In genomic region chr5:175695161-175696126, GRCh38 we compare ENCODE assay signal across 10 cellular contexts. TPM values are rescaled to one million over a fixed set of nuclear protein-coding genes. Genes with fewer than 3 reads are reported as not detected.
DNase-seq lines count a peak whose midpoint lies in the region; ATAC-seq and TF ChIP-seq lines count a peak whose summit lies in the region.
"Had no signal": no experiment of that assay in that cellular context is flagged by ENCODE, and none has a peak within 500 bp of the region (broad histone marks: within the 10 kb centered on the region; RNA-seq: fewer than 3 reads in every experiment).

No MANE protein-coding gene starts in this region.

- H3K36me3 ChIP-seq in parathyroid adenoma (ENCODE audit: control insufficient read depth, insufficient read depth, low read length) = no peaks in the 10 kb centered on the region

- peaks cover 61% of the 10 kb centered on the region for H3K4me1 Mint-ChIP-seq in CD4-positive, alpha-beta T cell (ENCODE audit: low read depth)

- H3K9me3 ChIP-seq in CD4-positive, alpha-beta T cell (ENCODE audit: control insufficient read depth, low read length) = no peaks in the 10 kb centered on the region
- H3K9me3 ChIP-seq in parathyroid adenoma (ENCODE audit: control insufficient read depth, low read length) = no peaks in the 10 kb centered on the region

- no peak for DNase-seq in CD4-positive, alpha-beta T cell
- DNase-seq in NB4 (ENCODE audit: low read depth) = peak; percentile 21
- DNase-seq in Right ventricle myocardium inferior (ENCODE audit: missing footprints) = no peak
- DNase-seq in DMS 273 treated with DMSO at 0.1 percent for 48 hours (lab: John Stamatoyannopoulos, UW) = no peak
- no peak for DNase-seq in NAMALWA (ENCODE audit: low spot score)
- DNase-seq in D341Med (ENCODE audit: low spot score) = no peak
- DNase-seq: naive B cell had no signal

- H3K27ac ChIP-seq in CD4-positive, alpha-beta T cell (ENCODE audit: low read depth, low read length) = no peak overlapping the region
- H3K27ac ChIP-seq in parathyroid adenoma = no peak overlapping the region

- no peaks in the 10 kb centered on the region for H3K79me2 ChIP-seq in parathyroid adenoma

- peak overlapping the region; percentile 61 for H3K27ac Mint-ChIP-seq in CD4-positive, alpha-beta T cell

- no peak for TF ChIP-seq CTCF in CD4-positive, alpha-beta T cell (IDR thresholded peaks at IDR 0.05)
- TF ChIP-seq CTCF in NB4 (IDR thresholded peaks at IDR 0.05; ENCODE audit: low read depth, low read length) = no peak
- TF ChIP-seq CTCF in parathyroid adenoma (IDR thresholded peaks at IDR 0.05) = no peak

- H3K4me3 Mint-ChIP-seq in CD4-positive, alpha-beta T cell = no peak overlapping the region
- H3K4me3 Mint-ChIP-seq: naive B cell had no signal

- H3K27me3 ChIP-seq in CD4-positive, alpha-beta T cell (ENCODE audit: control insufficient read depth, insufficient read depth, low read length) = no peaks in the 10 kb centered on the region
- no peaks in the 10 kb centered on the region for H3K27me3 ChIP-seq in parathyroid adenoma (ENCODE audit: control insufficient read depth, insufficient read depth, low read length)

- H2AFZ ChIP-seq in parathyroid adenoma = no peak overlapping the region

- POLR2A ChIA-PET in CD4-positive, alpha-beta T cell (lab: Charles Lee) = no interaction called here

- peaks cover 34% of the 10 kb centered on the region for H3K36me3 Mint-ChIP-seq in CD4-positive, alpha-beta T cell (ENCODE audit: low read depth)
- H3K36me3 Mint-ChIP-seq: naive B cell had no signal

- H3K9me3 Mint-ChIP-seq in CD4-positive, alpha-beta T cell = no peaks in the 10 kb centered on the region

- H3K4me2 ChIP-seq in parathyroid adenoma (ENCODE audit: low read length) = peak overlapping the region; percentile 38

- no peaks in the 10 kb centered on the region for H3K27me3 Mint-ChIP-seq in CD4-positive, alpha-beta T cell

- no peak for TF ChIP-seq POLR2A in NB4 (IDR thresholded peaks at IDR 0.05; ENCODE audit: extremely low read depth, insufficient read length)

- no peak for ATAC-seq in CD4-positive, alpha-beta T cell (ENCODE audit: poor library complexity)
- ATAC-seq in Right ventricle myocardium inferior (peak; percentile 23), HG03135 (IDR thresholded peaks at IDR 0.05; ENCODE audit: unreplicated experiment) (no peak)

- H3K4me3 ChIP-seq in NB4 (ENCODE audit: low read depth, low read length) (no peak overlapping the region), parathyroid adenoma (ENCODE audit: low read depth, low read length) (no peak overlapping the region)

- intact Hi-C loops in CD4-positive, alpha-beta T cell (cut with DNase I, micrococcal nuclease) = loop anchor here (1.0 to 10.0 kb wide), 4 partner anchors 35 to 741 kb away; no protein-coding TSS in a partner anchor
- intact Hi-C loops in Right ventricle myocardium inferior (cut with DNase I) = no loop called here

- H3K4me1 ChIP-seq in parathyroid adenoma = peaks cover 2% of the 10 kb centered on the region

- no peak overlapping the region for H3K9ac ChIP-seq in parathyroid adenoma

- CTCF ChIA-PET in CD4-positive, alpha-beta T cell (lab: Charles Lee) = interaction anchor here (1.2 to 2.4 kb wide), 2 partner anchors 161 kb away, joined by 3 to 13 read pairs; no protein-coding TSS in a partner anchor

RNA-seq across cellular contexts. Expression of gene HRH2, which starts 37.6 kb away (rescaled TPM):
- total RNA-seq in CD4-positive, alpha-beta T cell = 1 to 10 TPM; 2.9 to 3.4 TPM
- total RNA-seq in Right ventricle myocardium inferior = 46.6 TPM
- total RNA-seq: fibroblast of villous mesenchyme had no signal

Comparison
In these comparisons a context has a peak if more than half of its experiments do, and no peak if none do; other contexts are left out.
1. RNA of gene HRH2, which starts 37.6 kb away (total RNA-seq): 46.6 TPM in Right ventricle myocardium inferior (single experiment); 2.9 to 3.4 TPM in CD4-positive, alpha-beta T cell; every median in the first group is over 10 times any median in the second.